8 cellular contexts compared by ENCODE assay signal in genomic region chr19:13795595-13796300, GRCh38. TPM values are rescaled to one million over a fixed set of nuclear protein-coding genes. Genes with fewer than 3 reads are reported as not detected.
A peak's percentile ranks its signal among the peaks of the same experiment; 100 is the strongest.
DNase-seq lines count a peak whose midpoint lies in the region; ATAC-seq and TF ChIP-seq lines count a peak whose summit lies in the region.

No MANE protein-coding gene starts in this region.

- no peaks in the 10 kb centered on the region for H3K27me3 Mint-ChIP-seq in activated naive CD4-positive, alpha-beta T cell treated with anti-CD3 and anti-CD28 coated beads for 36 hours (ENCODE audit: low read depth)

- H3K27ac ChIP-seq in SU-DHL-6 (ENCODE audit: low read depth, low read length) (no peak overlapping the region), gastroesophageal sphincter (peak overlapping the region; percentile 73 to 94 (median 92)), parathyroid adenoma (peak overlapping the region; percentile 63)

- H2AFZ ChIP-seq in SU-DHL-6 (ENCODE audit: low read depth, low read length, severe bottlenecking) (peak overlapping the region; percentile 93), parathyroid adenoma (peak overlapping the region; percentile 75)

- no peak for TF ChIP-seq POLR2A in gastroesophageal sphincter (IDR thresholded peaks at IDR 0.05)

- H3F3A ChIP-seq in SU-DHL-6 (ENCODE audit: insufficient read depth), result no peaks in the 10 kb centered on the region

- H3K27me3 ChIP-seq in SU-DHL-6 (ENCODE audit: low read length), result no peaks in the 10 kb centered on the region
- no peaks in the 10 kb centered on the region for H3K27me3 ChIP-seq in gastroesophageal sphincter
- no peaks in the 10 kb centered on the region for H3K27me3 ChIP-seq in parathyroid adenoma (ENCODE audit: control insufficient read depth, insufficient read depth, low read length)

- H3K4me3 ChIP-seq in SU-DHL-6 (ENCODE audit: insufficient read depth, low read length, poor library complexity, severe bottlenecking) (peak overlapping the region; percentile 94), gastroesophageal sphincter (peak overlapping the region; percentile 57 to 87), parathyroid adenoma (ENCODE audit: low read depth, low read length) (peak overlapping the region; percentile 72)

- intact Hi-C loops in activated naive CD4-positive, alpha-beta T cell treated with anti-CD3 and anti-CD28 coated beads for 36 hours (cut with micrococcal nuclease), result loop anchor here (1.0 to 5.0 kb wide), 7 partner anchors 8 to 287 kb away; partner anchors contain the start of gene C19orf53

- H3K9ac ChIP-seq in SU-DHL-6 (ENCODE audit: low read length) (peak overlapping the region; percentile 75), parathyroid adenoma (no peak overlapping the region)

- peaks cover 27% of the 10 kb centered on the region for H3K4me1 Mint-ChIP-seq in activated naive CD4-positive, alpha-beta T cell treated with anti-CD3 and anti-CD28 coated beads for 36 hours (ENCODE audit: low read depth)

- no peaks in the 10 kb centered on the region for H3K36me3 ChIP-seq in SU-DHL-6 (ENCODE audit: low read length)
- H3K36me3 ChIP-seq in gastroesophageal sphincter, result no peaks in the 10 kb centered on the region
- H3K36me3 ChIP-seq in parathyroid adenoma (ENCODE audit: control insufficient read depth, insufficient read depth, low read length), result no peaks in the 10 kb centered on the region

- no peaks in the 10 kb centered on the region for H3K36me3 Mint-ChIP-seq in activated naive CD4-positive, alpha-beta T cell treated with anti-CD3 and anti-CD28 coated beads for 36 hours (ENCODE audit: low read depth)

- DNase-seq in activated naive CD4-positive, alpha-beta T cell treated with anti-CD3 and anti-CD28 coated beads for 36 hours, result no peak
- DNase-seq in activated naive CD4-positive, alpha-beta T cell treated with anti-CD3 and anti-CD28 coated beads, Interleukin-2, amount 50 U/mL, for 16 hours, result no peak
- DNase-seq in HuH-7 (ENCODE audit: low spot score) (no peak), SK-N-DZ (ENCODE audit: low spot score) (no peak)

- H3K4me2 ChIP-seq in SU-DHL-6 (ENCODE audit: low read depth, low read length, poor library complexity, severe bottlenecking) (peak overlapping the region; percentile 97), parathyroid adenoma (ENCODE audit: low read length) (peak overlapping the region; percentile 62)

- H3K27ac Mint-ChIP-seq in activated naive CD4-positive, alpha-beta T cell treated with anti-CD3 and anti-CD28 coated beads for 36 hours, result peak overlapping the region; percentile 54

- H3K79me2 ChIP-seq in SU-DHL-6 (ENCODE audit: insufficient read depth, low read length) (no peaks in the 10 kb centered on the region), parathyroid adenoma (no peaks in the 10 kb centered on the region)

- H3K4me1 ChIP-seq in gastroesophageal sphincter (peaks cover 0 to 42% (median 12%) of the 10 kb centered on the region in 3 donors), parathyroid adenoma (peaks cover 8% of the 10 kb centered on the region)

- CTCF ChIA-PET in activated naive CD4-positive, alpha-beta T cell treated with anti-CD3 and anti-CD28 coated beads for 36 hours (lab: Charles Lee), result interaction anchor here (0.6 to 2.3 kb wide), 4 partner anchors 42 to 172 kb away, joined by 3 to 10 read pairs (median 6); no protein-coding TSS in a partner anchor

- no peaks in the 10 kb centered on the region for H3K9me3 ChIP-seq in SU-DHL-6 (ENCODE audit: insufficient read depth, low read length)
- no peaks in the 10 kb centered on the region for H3K9me3 ChIP-seq in gastroesophageal sphincter
- H3K9me3 ChIP-seq in parathyroid adenoma (ENCODE audit: control insufficient read depth, low read length), result no peaks in the 10 kb centered on the region

- H4K20me1 ChIP-seq in SU-DHL-6 (ENCODE audit: low read depth, low read length), result no peaks in the 10 kb centered on the region

- 24 to 40% methylated on average over 5 to 12 of the region's 42 CpGs for WGBS in gastroesophageal sphincter (ENCODE audit: low coverage in 1 of 2), 2 donors

- H3K9me2 ChIP-seq in SU-DHL-6 (replicated peaks; ENCODE audit: insufficient read depth, low read length), result no peaks in the 10 kb centered on the region

- no peak for TF ChIP-seq CTCF in SU-DHL-6 (IDR thresholded peaks at IDR 0.05; ENCODE audit: insufficient read depth, low read length, poor library complexity, severe bottlenecking)
- TF ChIP-seq CTCF in gastroesophageal sphincter (IDR thresholded peaks at IDR 0.05), result peak in 1 of 4 experiments; percentile 9
- TF ChIP-seq CTCF in parathyroid adenoma (IDR thresholded peaks at IDR 0.05), result no peak

- ATAC-seq in HG02970 (IDR thresholded peaks at IDR 0.05; ENCODE audit: low FRiP score, unreplicated experiment), result peak; percentile 42
- ATAC-seq in gastroesophageal sphincter, result peak; percentile 22

- peak overlapping the region; percentile 76 for H3K4me3 Mint-ChIP-seq in activated naive CD4-positive, alpha-beta T cell treated with anti-CD3 and anti-CD28 coated beads for 36 hours

- no peak for TF ChIP-seq EP300 in gastroesophageal sphincter (IDR thresholded peaks at IDR 0.05)

- no peaks in the 10 kb centered on the region for H3K9me3 Mint-ChIP-seq in activated naive CD4-positive, alpha-beta T cell treated with anti-CD3 and anti-CD28 coated beads for 36 hours

RNA-seq across cellular contexts. Expression of gene ZSWIM4, which starts 0.5 kb away (rescaled TPM):
- 1 to 10 TPM; 6.7 to 7.1 TPM for total RNA-seq in activated naive CD4-positive, alpha-beta T cell treated with anti-CD3 and anti-CD28 coated beads for 36 hours
- total RNA-seq in gastroesophageal sphincter, result 1 to 10 TPM; 3.9 to 9.2 (median 4.2) TPM
- 6.1 and 6.4 TPM in 2 replicates for polyA plus RNA-seq in SK-N-DZ (2014; cell fraction: cytosol; rRNA removed)
- 4.0 and 11.4 TPM in 2 replicates for polyA plus RNA-seq in SK-N-DZ (2014; cell fraction: nucleus; rRNA removed)

RNA-seq across cellular contexts. Expression of gene C19orf53, which starts 21.5 kb away (rescaled TPM):
- 100 to 1,000 TPM; 116 to 132 TPM for total RNA-seq in activated naive CD4-positive, alpha-beta T cell treated with anti-CD3 and anti-CD28 coated beads for 36 hours
- total RNA-seq in gastroesophageal sphincter, result 100 to 1,000 TPM; 123 to 142 (median 128) TPM
- 73.6 and 75.3 TPM in 2 replicates for polyA plus RNA-seq in SK-N-DZ (2014; cell fraction: cytosol; rRNA removed)
- polyA plus RNA-seq in SK-N-DZ (2014; cell fraction: nucleus; rRNA removed), result 52.5 and 73.6 TPM in 2 replicates

RNA-seq across cellular contexts. Expression of gene MRI1, which starts 31.4 kb away (rescaled TPM):
- total RNA-seq in activated naive CD4-positive, alpha-beta T cell treated with anti-CD3 and anti-CD28 coated beads for 36 hours, result 10 to 100 TPM; 14.0 to 14.8 TPM
- total RNA-seq in gastroesophageal sphincter, result 10 to 100 TPM; 31.2 to 51.8 (median 42.2) TPM
- 38.5 and 40.1 TPM in 2 replicates for polyA plus RNA-seq in SK-N-DZ (2014; cell fraction: cytosol; rRNA removed)
- 104 and 138 TPM in 2 replicates for polyA plus RNA-seq in SK-N-DZ (2014; cell fraction: nucleus; rRNA removed)
